ENCODE assay signal across 20 cellular contexts in genomic region chr12:42298887-42299286, GRCh38. TPM values are rescaled to one million over a fixed set of nuclear protein-coding genes. Genes with fewer than 3 reads are reported as not detected.
DNase-seq lines count a peak whose midpoint lies in the region; ATAC-seq and TF ChIP-seq lines count a peak whose summit lies in the region.
"Had no signal": no experiment of that assay in that cellular context is flagged by ENCODE, and none has a peak within 500 bp of the region (broad histone marks: within the 10 kb centered on the region; RNA-seq: fewer than 3 reads in every experiment).

No MANE protein-coding gene starts in this region.

- ATAC-seq in activated T-cell treated with anti-CD3 and anti-CD28 coated beads, Interleukin-2, amount 50 U/mL, for 72 hours (replicated peaks in 1 of 2): no peak
- ATAC-seq in GM19324 (IDR thresholded peaks at IDR 0.05; ENCODE audit: low FRiP score, unreplicated experiment) (peak; percentile 20), upper lobe of left lung (ENCODE audit: low FRiP score in 2 of 2) (no peak)
- no peak for ATAC-seq in effector memory CD8-positive, alpha-beta T cell (replicated peaks)

- peak overlapping the region; percentile 44; the same call in 1 of the 2 replicates for H3K9ac ChIP-seq in MM.1S (ENCODE audit: low read length)
- H3K9ac ChIP-seq: BLaER1 treated with 17β-estradiol and CSF1 and Interleukin-3, amounts not matched to agents 10 nM and 100 nM; SK-N-SH had no signal

- H3K4me3 Mint-ChIP-seq in activated T-cell treated with anti-CD3 and anti-CD28 coated beads, Interleukin-2, amount 50 U/mL, for 72 hours: peak overlapping the region; percentile 12 to 46
- H3K4me3 Mint-ChIP-seq in effector memory CD8-positive, alpha-beta T cell: peak overlapping the region; percentile 62 to 72

- H3K27me3 ChIP-seq in MM.1S (replicated peaks; ENCODE audit: insufficient read depth, low read length) (no peaks in the 10 kb centered on the region), upper lobe of left lung (no peaks in the 10 kb centered on the region)
- H3K27me3 ChIP-seq: BLaER1 treated with 17β-estradiol and CSF1 and Interleukin-3, amounts not matched to agents 10 nM and 100 nM had no signal

- peak overlapping the region; percentile 78; the same call in 1 of the 2 replicates for H3K27ac ChIP-seq in MM.1S (ENCODE audit: low read length)
- H3K27ac ChIP-seq in upper lobe of left lung: no peak overlapping the region
- H3K27ac ChIP-seq: A549; BLaER1 treated with 17β-estradiol and CSF1 and Interleukin-3, amounts not matched to agents 10 nM and 100 nM had no signal

- TF ChIP-seq CTCF in MM.1S (IDR thresholded peaks at IDR 0.05; ENCODE audit: low read length) (no peak), upper lobe of left lung (IDR thresholded peaks at IDR 0.05) (no peak), GM13976 (IDR thresholded peaks at IDR 0.05; ENCODE audit: borderline replicate concordance, control extremely low read depth, extremely low read depth, insufficient read depth, missing control alignments) (no peak)

- peak overlapping the region; percentile 55; the same call in 1 of the 2 replicates for H3K4me2 ChIP-seq in MM.1S (ENCODE audit: low read depth, low read length)
- H3K4me2 ChIP-seq: A549, SK-N-SH had no signal

- peak overlapping the region; percentile 77 for H3K27ac Mint-ChIP-seq in activated T-cell treated with anti-CD3 and anti-CD28 coated beads, Interleukin-2, amount 50 U/mL, for 72 hours
- peak overlapping the region; percentile 69 to 87 for H3K27ac Mint-ChIP-seq in effector memory CD8-positive, alpha-beta T cell

- H2AFZ ChIP-seq in MM.1S (ENCODE audit: low read length): peak overlapping the region; percentile 62

- no peaks in the 10 kb centered on the region for H3K9me3 ChIP-seq in MM.1S (replicated peaks; ENCODE audit: insufficient read depth, low read length)
- H3K9me3 ChIP-seq in upper lobe of left lung: no peaks in the 10 kb centered on the region
- H3K9me3 ChIP-seq: A549; BLaER1 treated with 17β-estradiol and CSF1 and Interleukin-3, amounts not matched to agents 10 nM and 100 nM; HAP-1; SK-N-SH had no signal

- H3K4me3 ChIP-seq in MM.1S (ENCODE audit: low read length) (peak overlapping the region; percentile 54), upper lobe of left lung (no peak overlapping the region)
- H3K4me3 ChIP-seq: A549; BLaER1 treated with 17β-estradiol and CSF1 and Interleukin-3, amounts not matched to agents 10 nM and 100 nM; HAP-1 had no signal

- DNase-seq in activated T-cell treated with anti-CD3 and anti-CD28 coated beads, Interleukin-2, amount 50 U/mL, for 72 hours: no peak
- no peak for DNase-seq in activated T-cell treated with anti-CD3 and anti-CD28 coated beads for 4 hours
- DNase-seq in MM.1S: peak; percentile 29
- no peak for DNase-seq in effector memory CD8-positive, alpha-beta T cell
- no peak for DNase-seq in upper lobe of left lung
- no peak for DNase-seq in GM13976 (ENCODE audit: low spot score)
- no peak for DNase-seq in stimulated activated CD4-positive, alpha-beta T cell treated with anti-CD3 and anti-CD28 coated beads, Interleukin-2, amount 100 ng/mL, for 24 hours
- DNase-seq: CD8-positive, alpha-beta memory T cell; DMS79 treated with DMSO at 0.1 percent for 48 hours; KBM-7; NCI-H1048; NCI-H146; NCI-H2227 treated with DMSO at 0.1 percent for 48 hours; NCI-H524 treated with DMSO at 0.1 percent for 48 hours; SHP77; SK-N-SH had no signal

- no peaks in the 10 kb centered on the region for H3K9me2 ChIP-seq in MM.1S (replicated peaks; ENCODE audit: insufficient read depth, low read length)
- H3K9me2 ChIP-seq: SK-N-SH had no signal

- peaks cover 25% of the 10 kb centered on the region for H3K4me1 Mint-ChIP-seq in activated T-cell treated with anti-CD3 and anti-CD28 coated beads, Interleukin-2, amount 50 U/mL, for 72 hours (ENCODE audit: low read depth)
- H3K4me1 Mint-ChIP-seq in effector memory CD8-positive, alpha-beta T cell (ENCODE audit: low read depth in 2 of 2): peaks cover 11% of the 10 kb centered on the region in 2 donors

- H3K36me3 Mint-ChIP-seq in activated T-cell treated with anti-CD3 and anti-CD28 coated beads, Interleukin-2, amount 50 U/mL, for 72 hours (ENCODE audit: insufficient read depth in 2 of 2): no peaks in the 10 kb centered on the region
- H3K36me3 Mint-ChIP-seq in effector memory CD8-positive, alpha-beta T cell (ENCODE audit: insufficient read depth): no peaks in the 10 kb centered on the region
- H3K36me3 Mint-ChIP-seq: CD8-positive, alpha-beta memory T cell had no signal

- no peaks in the 10 kb centered on the region for H3K79me2 ChIP-seq in MM.1S (ENCODE audit: low read length)

- in situ Hi-C loops in GM13976 (cut with MboI; ENCODE audit: low sequenced_read_pairs, unreplicated experiment): no loop called here

- peaks cover 10% of the 10 kb centered on the region for H3K4me1 ChIP-seq in MM.1S (ENCODE audit: low read length)
- no peaks in the 10 kb centered on the region for H3K4me1 ChIP-seq in upper lobe of left lung
- H3K4me1 ChIP-seq: HAP-1 had no signal

- 89 to 94% methylated on average over 4 of the region's 4 CpGs for WGBS in upper lobe of left lung, 2 donors

- no peak for TF ChIP-seq EP300 in upper lobe of left lung (IDR thresholded peaks at IDR 0.05)

- H3K36me3 ChIP-seq in MM.1S (replicated peaks; ENCODE audit: insufficient read depth, low read length) (no peaks in the 10 kb centered on the region), upper lobe of left lung (no peaks in the 10 kb centered on the region)
- H3K36me3 ChIP-seq: BLaER1 treated with 17β-estradiol and CSF1 and Interleukin-3, amounts not matched to agents 10 nM and 100 nM; HAP-1 had no signal

- TF ChIP-seq POLR2A in upper lobe of left lung (IDR thresholded peaks at IDR 0.05): no peak

- H3K9me3 Mint-ChIP-seq in activated T-cell treated with anti-CD3 and anti-CD28 coated beads, Interleukin-2, amount 50 U/mL, for 72 hours: no peaks in the 10 kb centered on the region
- no peaks in the 10 kb centered on the region for H3K9me3 Mint-ChIP-seq in effector memory CD8-positive, alpha-beta T cell

- H3K27me3 Mint-ChIP-seq in activated T-cell treated with anti-CD3 and anti-CD28 coated beads, Interleukin-2, amount 50 U/mL, for 72 hours (ENCODE audit: low read depth): no peaks in the 10 kb centered on the region
- no peaks in the 10 kb centered on the region for H3K27me3 Mint-ChIP-seq in effector memory CD8-positive, alpha-beta T cell
- H3K27me3 Mint-ChIP-seq: CD8-positive, alpha-beta memory T cell had no signal

- no peaks in the 10 kb centered on the region for H4K20me1 ChIP-seq in MM.1S (ENCODE audit: insufficient read depth, low read length)
- H4K20me1 ChIP-seq: BLaER1 treated with 17β-estradiol and CSF1 and Interleukin-3, amounts not matched to agents 10 nM and 100 nM had no signal

- H3F3A ChIP-seq in MM.1S (ENCODE audit: insufficient read depth, low read length): peaks cover 19% of the 10 kb centered on the region

RNA-seq across cellular contexts. Expression of gene ZCRB1, which starts 27.0 kb away (rescaled TPM):
- 100 to 1,000 TPM in 1 of 2 donors, 10 to 100 TPM in 1; 89.2 to 113 TPM for total RNA-seq in activated T-cell treated with anti-CD3 and anti-CD28 coated beads, Interleukin-2, amount 50 U/mL, for 72 hours
- total RNA-seq in upper lobe of left lung: 10 to 100 TPM; 18.5 to 46.8 (median 36.8) TPM

RNA-seq across cellular contexts. Expression of gene PPHLN1, which starts 27.1 kb away (rescaled TPM):
- total RNA-seq in activated T-cell treated with anti-CD3 and anti-CD28 coated beads, Interleukin-2, amount 50 U/mL, for 72 hours: 10 to 100 TPM; 56.9 to 63.1 TPM
- 10 to 100 TPM; 24.5 to 69.1 (median 46.7) TPM for total RNA-seq in upper lobe of left lung
